Comparison of ENCODE assay signal across 9 cellular contexts in the genomic region with DNA sequence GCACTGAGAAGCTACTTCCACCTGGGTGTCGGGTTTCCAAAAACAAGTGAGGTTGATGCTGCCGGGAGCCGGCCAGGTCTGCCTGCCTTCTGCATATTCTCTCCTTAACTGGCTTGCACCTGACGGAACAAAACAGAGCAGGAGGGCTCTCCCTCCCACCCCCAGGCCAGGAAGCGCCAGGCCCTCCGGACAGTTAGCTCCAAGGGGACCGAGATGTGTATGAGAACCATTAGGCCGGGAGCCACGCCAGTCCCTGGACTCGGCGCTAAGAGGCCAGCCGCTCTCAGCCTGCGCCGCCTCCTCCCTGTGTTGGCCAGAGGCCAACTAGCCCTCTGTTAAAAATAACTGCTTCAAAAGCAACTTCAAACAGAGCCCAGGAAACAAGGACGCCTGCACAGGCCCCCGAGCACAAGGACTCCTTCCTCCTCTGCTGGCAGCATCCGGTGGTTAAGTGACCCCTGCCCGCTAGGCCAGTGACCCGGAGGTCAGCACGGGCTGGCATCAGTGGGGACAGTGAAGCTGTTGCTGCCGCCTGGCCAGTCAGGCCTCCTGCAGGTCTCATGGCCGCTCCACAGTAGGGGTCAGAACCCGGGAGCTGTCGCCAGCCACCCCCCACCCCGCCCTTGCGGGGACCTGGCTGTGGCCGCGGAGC.
A peak's percentile ranks its signal among the peaks of the same experiment; 100 is the strongest.
DNase-seq lines count a peak whose midpoint lies in the region; ATAC-seq and TF ChIP-seq lines count a peak whose summit lies in the region.
"Had no signal": no experiment of that assay in that cellular context is flagged by ENCODE, and none has a peak within 500 bp of the region (broad histone marks: within the 10 kb centered on the region; RNA-seq: fewer than 3 reads in every experiment).

No MANE protein-coding gene starts in this region.

- H4K20me1 ChIP-seq in mammary epithelial cell (ENCODE audit: insufficient read depth, low read length), result no peaks in the 10 kb centered on the region

- H3K79me2 ChIP-seq in mammary epithelial cell (ENCODE audit: insufficient read depth, low read length), result no peaks in the 10 kb centered on the region

- H3K36me3 ChIP-seq in mammary epithelial cell (ENCODE audit: insufficient read depth, low read length), result no peaks in the 10 kb centered on the region
- no peaks in the 10 kb centered on the region for H3K36me3 ChIP-seq in lung (ENCODE audit: control insufficient read depth in 2 of 2, insufficient read depth in 2 of 2, low read length in 2 of 2)
- no peaks in the 10 kb centered on the region for H3K36me3 ChIP-seq in aorta (ENCODE audit: control insufficient read depth in 1 of 2, insufficient read depth in 2 of 2, low read length in 1 of 2)

- 27% methylated on average over 26 of the region's 28 CpGs for WGBS in mammary epithelial cell (ENCODE audit: low coverage, missing lambda C conversion rate)
- 18 to 19% methylated on average over 28 of the region's 28 CpGs for WGBS in lung, 2 donors
- 15 to 16% methylated on average over 28 of the region's 28 CpGs for WGBS in aorta, 2 donors

- peaks cover 10% of the 10 kb centered on the region for H3K36me3 Mint-ChIP-seq in MCF 10A (ENCODE audit: insufficient read depth, unreplicated experiment)
- peaks cover 20 to 31% of the 10 kb centered on the region in 2 donors for H3K36me3 Mint-ChIP-seq in stimulated activated naive B cell treated with anti-CD40 and anti-IgM and Interleukin-4, amounts not matched to agents 10 μg/mL and 1 μg/mL and 100 μg/mL, for 72 hours
- peaks cover 11% of the 10 kb centered on the region for H3K36me3 Mint-ChIP-seq in CD4-positive, alpha-beta T cell (ENCODE audit: low read depth)

- in situ Hi-C loops in mammary epithelial cell (cut with MboI; ENCODE audit: low sequenced_read_pairs in 2 of 2), result no loop called here

- H3K9me3 ChIP-seq in mammary epithelial cell (replicated peaks; ENCODE audit: insufficient read depth, low read length) (no peaks in the 10 kb centered on the region), lung (ENCODE audit: control insufficient read depth in 2 of 2, insufficient read depth in 1 of 2, low read length in 1 of 2) (peaks cover 0 to 7% of the 10 kb centered on the region in 2 donors), aorta (ENCODE audit: control insufficient read depth, low read length) (no peaks in the 10 kb centered on the region)
- peaks cover 9% of the 10 kb centered on the region for H3K9me3 ChIP-seq in CD4-positive, alpha-beta T cell (ENCODE audit: control insufficient read depth, low read length)

- DNase-seq in MCF 10A (ENCODE audit: unreplicated experiment) (peak; percentile 25), mammary epithelial cell (no peak), dorsolateral prefrontal cortex (peak; percentile 41 to 81 (median 70)), lung (ENCODE audit: low spot score) (peak; percentile 74), aorta (peak; percentile 85 to 90)
- DNase-seq in stimulated activated naive B cell treated with anti-CD40 and anti-IgM and Interleukin-4, amounts not matched to agents 10 μg/mL and 1 μg/mL and 100 μg/mL, for 72 hours, result no peak
- no peak for DNase-seq in CD4-positive, alpha-beta T cell
- DNase-seq in stimulated activated naive CD8-positive, alpha-beta T cell treated with anti-CD3 and anti-CD28 coated beads, Interleukin-15, amount 100 ng/mL, for 72 hours, result no peak

- BruUV-seq in MCF 10A (replicated peaks; lab: Mats Ljungman, UMichigan) (no TSS peak), mammary epithelial cell (replicated peaks; lab: Mats Ljungman, UMichigan) (no TSS peak)

- no peak overlapping the region for H3K27ac Mint-ChIP-seq in MCF 10A (ENCODE audit: low read depth, unreplicated experiment)
- H3K27ac Mint-ChIP-seq in stimulated activated naive B cell treated with anti-CD40 and anti-IgM and Interleukin-4, amounts not matched to agents 10 μg/mL and 1 μg/mL and 100 μg/mL, for 72 hours, result no peak overlapping the region
- no peak overlapping the region for H3K27ac Mint-ChIP-seq in CD4-positive, alpha-beta T cell
- no peak overlapping the region for H3K27ac Mint-ChIP-seq in stimulated activated naive CD8-positive, alpha-beta T cell treated with anti-CD3 and anti-CD28 coated beads, Interleukin-15, amount 100 ng/mL, for 72 hours
- H3K27ac Mint-ChIP-seq: activated naive CD8-positive, alpha-beta T cell had no signal

- H3K4me3 ChIP-seq in mammary epithelial cell (replicated peaks in 1 of 3; ENCODE audit: insufficient read depth in 1 of 3, low read depth in 2 of 3, low read length in 3 of 3), result no peak overlapping the region
- H3K4me3 ChIP-seq in dorsolateral prefrontal cortex, result peak overlapping the region in 19 of 59 donors; percentile 0 to 28 (median 14)
- H3K4me3 ChIP-seq in lung, result no peak overlapping the region
- no peak overlapping the region for H3K4me3 ChIP-seq in aorta (ENCODE audit: low read length in 2 of 2)

- no peaks in the 10 kb centered on the region for H3K4me1 ChIP-seq in mammary epithelial cell (ENCODE audit: insufficient read depth, low read length)
- H3K4me1 ChIP-seq in lung (ENCODE audit: control insufficient read depth in 2 of 2, insufficient read depth in 2 of 2, low read length in 2 of 2), result peaks cover 0 to 5% of the 10 kb centered on the region in 2 donors
- no peaks in the 10 kb centered on the region for H3K4me1 ChIP-seq in aorta (ENCODE audit: control insufficient read depth in 1 of 2, insufficient read depth in 2 of 2, low read length in 2 of 2)

- no peak overlapping the region for H3K4me2 ChIP-seq in mammary epithelial cell (ENCODE audit: insufficient read depth, low read depth, low read length)

- H3K9ac ChIP-seq in mammary epithelial cell (ENCODE audit: insufficient read depth, low read length), result no peak overlapping the region

- H3K27me3 ChIP-seq in mammary epithelial cell (ENCODE audit: insufficient read depth, low read length), result peaks cover 3% of the 10 kb centered on the region
- H3K27me3 ChIP-seq in dorsolateral prefrontal cortex, result no peaks in the 10 kb centered on the region
- H3K27me3 ChIP-seq in lung (ENCODE audit: control insufficient read depth, insufficient read depth), result no peaks in the 10 kb centered on the region
- no peaks in the 10 kb centered on the region for H3K27me3 ChIP-seq in aorta (ENCODE audit: control insufficient read depth in 1 of 2, insufficient read depth in 2 of 2, low read length in 1 of 2)
- no peaks in the 10 kb centered on the region for H3K27me3 ChIP-seq in CD4-positive, alpha-beta T cell (ENCODE audit: control insufficient read depth, insufficient read depth, low read length)

- H3K27ac ChIP-seq in mammary epithelial cell (ENCODE audit: insufficient read depth, low read depth, low read length) (no peak overlapping the region), dorsolateral prefrontal cortex (peak overlapping the region in 55 of 59 donors; percentile 2 to 93 (median 75)), lung (ENCODE audit: low read depth in 1 of 2, low read length in 1 of 2) (peak overlapping the region in 1 of 2 donors; percentile 4), aorta (ENCODE audit: low read depth in 1 of 2, low read length in 2 of 2) (no peak overlapping the region)
- H3K27ac ChIP-seq in CD4-positive, alpha-beta T cell (ENCODE audit: low read depth, low read length), result no peak overlapping the region

- no peaks in the 10 kb centered on the region for H3K4me1 Mint-ChIP-seq in MCF 10A (ENCODE audit: insufficient read depth, unreplicated experiment)
- peaks cover 1 to 8% of the 10 kb centered on the region in 2 donors for H3K4me1 Mint-ChIP-seq in stimulated activated naive B cell treated with anti-CD40 and anti-IgM and Interleukin-4, amounts not matched to agents 10 μg/mL and 1 μg/mL and 100 μg/mL, for 72 hours
- H3K4me1 Mint-ChIP-seq in CD4-positive, alpha-beta T cell (ENCODE audit: low read depth), result no peaks in the 10 kb centered on the region
- no peaks in the 10 kb centered on the region for H3K4me1 Mint-ChIP-seq in stimulated activated naive CD8-positive, alpha-beta T cell treated with anti-CD3 and anti-CD28 coated beads, Interleukin-15, amount 100 ng/mL, for 72 hours

- CTCF ChIA-PET in MCF 10A (lab: Yijun Ruan, JAX) (no interaction called here), mammary epithelial cell (lab: Charles Lee; ENCODE audit: low non-redundant PET) (no interaction called here)
- CTCF ChIA-PET in CD4-positive, alpha-beta T cell (lab: Charles Lee), result no interaction called here

- H3K9me3 Mint-ChIP-seq in MCF 10A (ENCODE audit: unreplicated experiment), result no peaks in the 10 kb centered on the region
- H3K9me3 Mint-ChIP-seq in stimulated activated naive B cell treated with anti-CD40 and anti-IgM and Interleukin-4, amounts not matched to agents 10 μg/mL and 1 μg/mL and 100 μg/mL, for 72 hours, result peaks cover 9 to 10% of the 10 kb centered on the region in 2 donors
- peaks cover 2% of the 10 kb centered on the region for H3K9me3 Mint-ChIP-seq in CD4-positive, alpha-beta T cell
- H3K9me3 Mint-ChIP-seq in stimulated activated naive CD8-positive, alpha-beta T cell treated with anti-CD3 and anti-CD28 coated beads, Interleukin-15, amount 100 ng/mL, for 72 hours, result peaks cover 5 to 16% of the 10 kb centered on the region in 2 donors

- dilution Hi-C loops in mammary epithelial cell (cut with HindIII; ENCODE audit: low sequenced_read_pairs), result no loop called here

- no peak overlapping the region for H3K4me3 Mint-ChIP-seq in MCF 10A (ENCODE audit: unreplicated experiment)
- no peak overlapping the region for H3K4me3 Mint-ChIP-seq in stimulated activated naive B cell treated with anti-CD40 and anti-IgM and Interleukin-4, amounts not matched to agents 10 μg/mL and 1 μg/mL and 100 μg/mL, for 72 hours
- H3K4me3 Mint-ChIP-seq in CD4-positive, alpha-beta T cell, result no peak overlapping the region
- H3K4me3 Mint-ChIP-seq in stimulated activated naive CD8-positive, alpha-beta T cell treated with anti-CD3 and anti-CD28 coated beads, Interleukin-15, amount 100 ng/mL, for 72 hours, result no peak overlapping the region
- H3K4me3 Mint-ChIP-seq: activated naive CD8-positive, alpha-beta T cell had no signal

- ATAC-seq in lung (ENCODE audit: insufficient read depth, low FRiP score) (peak; percentile 34), aorta (ENCODE audit: low FRiP score) (peak; percentile 78)
- no peak for ATAC-seq in stimulated activated naive B cell treated with anti-CD40 and anti-IgM and Interleukin-4, amounts not matched to agents 10 μg/mL and 1 μg/mL and 100 μg/mL, for 72 hours (replicated peaks)
- ATAC-seq in CD4-positive, alpha-beta T cell (ENCODE audit: poor library complexity), result no peak
- ATAC-seq in stimulated activated naive CD8-positive, alpha-beta T cell treated with anti-CD3 and anti-CD28 coated beads, Interleukin-15, amount 100 ng/mL, for 72 hours, result no peak

- POLR2A ChIA-PET in MCF 10A (lab: Yijun Ruan, JAX), result no interaction called here
- POLR2A ChIA-PET in CD4-positive, alpha-beta T cell (lab: Charles Lee), result no interaction called here

- intact Hi-C loops in MCF 10A (cut with micrococcal nuclease), result no loop called here
- intact Hi-C loops in mammary epithelial cell (cut with micrococcal nuclease), result no loop called here
- intact Hi-C loops in dorsolateral prefrontal cortex (cut with DNase I), result no loop called here
- intact Hi-C loops in aorta (cut with DNase I), result no loop called here
- intact Hi-C loops in CD4-positive, alpha-beta T cell (cut with DNase I, micrococcal nuclease), result no loop called here

- H3K27me3 Mint-ChIP-seq in MCF 10A (ENCODE audit: insufficient read depth, unreplicated experiment), result peaks cover 13% of the 10 kb centered on the region
- H3K27me3 Mint-ChIP-seq in stimulated activated naive B cell treated with anti-CD40 and anti-IgM and Interleukin-4, amounts not matched to agents 10 μg/mL and 1 μg/mL and 100 μg/mL, for 72 hours, result peaks cover 16 to 17% of the 10 kb centered on the region in 2 donors
- no peaks in the 10 kb centered on the region for H3K27me3 Mint-ChIP-seq in CD4-positive, alpha-beta T cell
- H3K27me3 Mint-ChIP-seq in stimulated activated naive CD8-positive, alpha-beta T cell treated with anti-CD3 and anti-CD28 coated beads, Interleukin-15, amount 100 ng/mL, for 72 hours, result peaks cover 42% of the 10 kb centered on the region
- H3K27me3 Mint-ChIP-seq: activated naive CD8-positive, alpha-beta T cell had no signal

- TF ChIP-seq CTCF in MCF 10A (IDR thresholded peaks at IDR 0.05; ENCODE audit: unreplicated experiment) (no peak), mammary epithelial cell (conservative IDR thresholded peaks at IDR 0.05 in 1 of 2, IDR thresholded peaks at IDR 0.05 in 1 of 2; ENCODE audit: extremely low read depth in 1 of 2, insufficient read depth in 1 of 2, low read depth in 1 of 2, low read length in 2 of 2) (no peak), dorsolateral prefrontal cortex (IDR thresholded peaks at IDR 0.05 in 54 of 56, conservative IDR thresholded peaks at IDR 0.05 in 2 of 56; ENCODE audit: low read depth in 1 of 56, partially characterized antibody in 56 of 56) (no peak), lung (IDR thresholded peaks at IDR 0.05; ENCODE audit: control extremely low read depth, extremely low read depth) (no peak)
- no peak for TF ChIP-seq CTCF in CD4-positive, alpha-beta T cell (IDR thresholded peaks at IDR 0.05)

- no peak overlapping the region for H2AFZ ChIP-seq in mammary epithelial cell (ENCODE audit: low read depth, low read length)

Comparison
In these comparisons a context has a peak if more than half of its experiments do, and no peak if none do; other contexts are left out.
1. DNase-seq: peak in MCF 10A (single experiment), dorsolateral prefrontal cortex (10 of 10), lung (single experiment) and aorta (2 of 2); none in mammary epithelial cell (single experiment), stimulated activated naive B cell treated with anti-CD40 and anti-IgM and Interleukin-4, amounts not matched to agents 10 μg/mL and 1 μg/mL and 100 μg/mL, for 72 hours (single experiment), CD4-positive, alpha-beta T cell (0 of 10) and stimulated activated naive CD8-positive, alpha-beta T cell treated with anti-CD3 and anti-CD28 coated beads, Interleukin-15, amount 100 ng/mL, for 72 hours (0 of 2).
2. H3K27ac ChIP-seq: peak in dorsolateral prefrontal cortex (55 of 59); none in mammary epithelial cell (single experiment), aorta (0 of 2) and CD4-positive, alpha-beta T cell (single experiment).
3. ATAC-seq: peak in lung (single experiment) and aorta (single experiment); none in stimulated activated naive B cell treated with anti-CD40 and anti-IgM and Interleukin-4, amounts not matched to agents 10 μg/mL and 1 μg/mL and 100 μg/mL, for 72 hours (0 of 2), CD4-positive, alpha-beta T cell (single experiment) and stimulated activated naive CD8-positive, alpha-beta T cell treated with anti-CD3 and anti-CD28 coated beads, Interleukin-15, amount 100 ng/mL, for 72 hours (single experiment).